1 cellular context compared by ENCODE assay signal in the genomic region with DNA sequence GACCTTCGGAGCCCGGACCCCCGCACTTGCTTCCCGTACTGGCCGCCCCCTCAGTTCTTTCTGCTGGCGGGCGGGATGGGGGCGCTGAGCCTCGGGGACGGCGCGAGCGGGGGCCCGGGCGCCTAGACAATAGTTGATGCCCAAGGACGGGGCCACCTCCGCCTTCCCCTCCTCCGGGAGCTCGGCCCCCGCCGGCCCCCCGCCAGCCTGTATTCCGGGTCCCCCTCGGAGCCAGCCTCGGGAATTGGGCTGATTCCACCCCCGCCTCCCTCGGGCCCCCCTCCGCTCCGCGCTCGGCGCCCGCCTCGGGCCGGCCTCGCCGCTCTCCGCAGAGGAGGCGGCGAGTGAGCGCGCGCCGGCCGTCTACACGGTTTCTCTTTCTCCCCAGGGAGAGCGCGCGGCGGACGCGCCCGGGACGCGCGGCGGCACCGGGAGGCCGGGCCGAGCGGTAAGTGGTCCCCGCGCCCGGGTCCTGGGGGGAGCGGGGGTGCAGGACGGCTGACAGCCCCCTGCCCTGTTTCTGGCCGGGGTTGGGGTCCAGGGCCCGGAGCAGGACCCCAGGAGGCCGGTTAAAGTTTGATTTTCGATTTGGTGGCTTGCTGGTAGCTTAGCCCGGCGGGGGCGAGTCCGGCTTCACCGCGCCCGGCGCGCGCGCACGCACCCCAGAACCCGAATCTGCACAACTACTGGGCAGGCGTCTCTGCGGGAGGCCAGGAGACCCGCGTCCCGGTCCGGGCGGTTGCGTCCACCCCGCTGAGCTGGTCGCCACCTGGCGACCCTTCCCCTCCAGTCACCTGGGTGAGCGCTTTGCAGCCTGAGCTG.
A peak's percentile ranks its signal among the peaks of the same experiment; 100 is the strongest.
TF ChIP-seq lines count a peak whose summit lies in the region.

No MANE protein-coding gene starts in this region.

TF ChIP-seq in K562, 482 proteins besides CTCF, POLR2A, EP300 and RAD21 (continued from another document):
- TF ChIP-seq, protein P1, sequence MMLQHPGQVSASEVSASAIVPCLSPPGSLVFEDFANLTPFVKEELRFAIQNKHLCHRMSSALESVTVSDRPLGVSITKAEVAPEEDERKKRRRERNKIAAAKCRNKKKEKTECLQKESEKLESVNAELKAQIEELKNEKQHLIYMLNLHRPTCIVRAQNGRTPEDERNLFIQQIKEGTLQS (IDR thresholded peaks at IDR 0.05): no peak
- TF ChIP-seq, protein P1 (CRISPR knock-in tag; conservative IDR thresholded peaks at IDR 0.05): no peak
- TF ChIP-seq ZNF395 (CRISPR knock-in tag; IDR thresholded peaks at IDR 0.05) (peak; percentile 29; the same call in 1 of the 2 replicates), PTRF (tag; IDR thresholded peaks at IDR 0.05) (no peak)
